33 cellular contexts compared by ENCODE assay signal in genomic region chr1:18512883-18513282, GRCh38. TPM values are rescaled to one million over a fixed set of nuclear protein-coding genes. Genes with fewer than 3 reads are reported as not detected.
"Had no signal": no experiment of that assay in that cellular context is flagged by ENCODE, and none has a peak within 500 bp of the region (broad histone marks: within the 10 kb centered on the region; RNA-seq: fewer than 3 reads in every experiment).

No MANE protein-coding gene starts in this region.

- DNase-seq: activated CD4-positive, alpha-beta memory T cell treated with anti-CD3 and anti-CD28 coated beads, Interleukin-2, amount 10 ng/mL, durations not matched to agents 7 days and 5 days; activated CD4-positive, alpha-beta T cell treated with anti-CD3 and anti-CD28 coated beads for 1 hour; activated CD4-positive, alpha-beta T cell treated with anti-CD3 and anti-CD28 coated beads for 48 hours; activated CD4-positive, CD25-positive, alpha-beta regulatory T cell; activated CD8-positive, alpha-beta memory T cell treated with anti-CD3 and anti-CD28 coated beads for 24 hours; activated CD8-positive, alpha-beta memory T cell treated with anti-CD3 and anti-CD28 coated beads, Interleukin-2, amount 10 ng/mL, durations not matched to agents 7 days and 5 days; activated CD8-positive, alpha-beta memory T cell treated with anti-CD3 and anti-CD28 coated beads, Interleukin-2, amount 50 U/mL, for 48 hours; activated effector memory CD4-positive, alpha-beta T cell treated with Interleukin-2 at 50 U/mL for 16 hours; activated naive CD8-positive, alpha-beta T cell treated with anti-CD3 and anti-CD28 coated beads, Interleukin-2, amount 50 U/mL, for 24 hours; activated T-cell treated with anti-CD3 and anti-CD28 coated beads, Interleukin-2, amount 50 U/mL, for 48 hours; anterior cingulate cortex; central memory CD4-positive, alpha-beta T cell; IMR-90; Karpas-422; NCI-H1105; NCI-H1417 treated with DMSO at 0.1 percent for 48 hours; NCI-H187 treated with DMSO at 0.1 percent for 48 hours; NCI-H2081; NCI-H446 treated with DMSO at 0.1 percent for 48 hours; NCI-H69; PC-9; SIG-M5; SW 1271; T-helper 1 cell; T-helper 2 cell; T-helper 9 cell had no signal

- H3K27me3 Mint-ChIP-seq: activated CD4-positive, alpha-beta memory T cell treated with anti-CD3 and anti-CD28 coated beads, Interleukin-2, amount 10 ng/mL, durations not matched to agents 7 days and 5 days; activated CD8-positive, alpha-beta memory T cell treated with anti-CD3 and anti-CD28 coated beads, Interleukin-2, amount 10 ng/mL, durations not matched to agents 7 days and 5 days had no signal

- H3K27ac Mint-ChIP-seq: activated CD4-positive, alpha-beta memory T cell treated with anti-CD3 and anti-CD28 coated beads, Interleukin-2, amount 10 ng/mL, durations not matched to agents 7 days and 5 days; activated CD8-positive, alpha-beta memory T cell treated with anti-CD3 and anti-CD28 coated beads, Interleukin-2, amount 10 ng/mL, durations not matched to agents 7 days and 5 days; activated naive CD8-positive, alpha-beta T cell; activated naive CD8-positive, alpha-beta T cell treated with anti-CD3 and anti-CD28 coated beads, Interleukin-2, amount 50 U/mL, for 24 hours had no signal

- ATAC-seq: activated CD8-positive, alpha-beta memory T cell treated with anti-CD3 and anti-CD28 coated beads, Interleukin-2, amount 10 ng/mL, durations not matched to agents 7 days and 5 days; activated naive CD8-positive, alpha-beta T cell treated with anti-CD3 and anti-CD28 coated beads, Interleukin-2, amount 50 U/mL, for 24 hours; K562; Right ventricle myocardium inferior had no signal

- H3K4me3 Mint-ChIP-seq: activated CD4-positive, alpha-beta memory T cell treated with anti-CD3 and anti-CD28 coated beads, Interleukin-2, amount 10 ng/mL, durations not matched to agents 7 days and 5 days; activated CD8-positive, alpha-beta memory T cell treated with anti-CD3 and anti-CD28 coated beads, Interleukin-2, amount 10 ng/mL, durations not matched to agents 7 days and 5 days; activated naive CD8-positive, alpha-beta T cell; activated naive CD8-positive, alpha-beta T cell treated with anti-CD3 and anti-CD28 coated beads, Interleukin-2, amount 50 U/mL, for 24 hours; brain had no signal

- H3K27ac ChIP-seq: PC-9, RWPE1 had no signal

- H3K4me2 ChIP-seq: PC-9 had no signal

- H3K4me3 ChIP-seq: K562, PC-9 had no signal

- H2AFZ ChIP-seq: PC-9 had no signal

- H3K36me3 Mint-ChIP-seq: activated CD8-positive, alpha-beta memory T cell treated with anti-CD3 and anti-CD28 coated beads, Interleukin-2, amount 10 ng/mL, durations not matched to agents 7 days and 5 days; brain had no signal

- H3K4me1 Mint-ChIP-seq: activated CD4-positive, alpha-beta memory T cell treated with anti-CD3 and anti-CD28 coated beads, Interleukin-2, amount 10 ng/mL, durations not matched to agents 7 days and 5 days; activated CD8-positive, alpha-beta memory T cell treated with anti-CD3 and anti-CD28 coated beads, Interleukin-2, amount 10 ng/mL, durations not matched to agents 7 days and 5 days; activated naive CD8-positive, alpha-beta T cell treated with anti-CD3 and anti-CD28 coated beads, Interleukin-2, amount 50 U/mL, for 24 hours had no signal

RNA-seq across cellular contexts. Expression of gene KLHDC7A, which starts 32.2 kb away (rescaled TPM):
- total RNA-seq: activated CD4-positive, alpha-beta memory T cell treated with anti-CD3 and anti-CD28 coated beads, Interleukin-2, amount 10 ng/mL, durations not matched to agents 7 days and 5 days; activated CD8-positive, alpha-beta memory T cell treated with anti-CD3 and anti-CD28 coated beads, Interleukin-2, amount 10 ng/mL, durations not matched to agents 7 days and 5 days; IMR-90; MCF 10A; Right ventricle myocardium inferior; SK-MEL-5 had no signal
- polyA plus RNA-seq: IMR-90 had no signal
